Comparison of ENCODE assay signal across 11 cellular contexts in genomic region chr6:57078808-57079207, GRCh38.
"Had no signal": no experiment of that assay in that cellular context is flagged by ENCODE, and none has a peak within 500 bp of the region (broad histone marks: within the 10 kb centered on the region; RNA-seq: fewer than 3 reads in every experiment).

No MANE protein-coding gene starts in this region.

- H3K9me3 ChIP-seq: HAP-1 had no signal

- FAIRE-seq: H1, H54 had no signal

- H3K4me3 Mint-ChIP-seq: GM23338, H9, HFFc6 had no signal

- ATAC-seq: GM23338, HCT116 had no signal

- H3K9ac ChIP-seq: GM23248 had no signal

- H3K4me3 ChIP-seq: GM23248, GM23338, HAP-1 had no signal

- H3K4me2 ChIP-seq: GM23338 had no signal

- DNase-seq: GM23248, GOT3, H7, H9, HCEC 1CT, HFFc6 had no signal

- H3K9me3 Mint-ChIP-seq: GM23338 had no signal

- H3K27ac Mint-ChIP-seq: GM23338, H9, HFFc6 had no signal

- H3K27ac ChIP-seq: GM23248 had no signal

- H2AFZ ChIP-seq: GM23248, GM23338 had no signal

- H3K36me3 ChIP-seq: HAP-1 had no signal
